Comparison of ENCODE assay signal across 8 cellular contexts in genomic region chr17:43366809-43367587, GRCh38. TPM values are rescaled to one million over a fixed set of nuclear protein-coding genes. Genes with fewer than 3 reads are reported as not detected.
DNase-seq lines count a peak whose midpoint lies in the region; ATAC-seq, FAIRE-seq and TF ChIP-seq lines count a peak whose summit lies in the region.

No MANE protein-coding gene starts in this region.

- peaks cover 21% of the 10 kb centered on the region for H3K79me2 ChIP-seq in HepG2 (ENCODE audit: insufficient read depth, low read length)

- no peaks in the 10 kb centered on the region for H3K36me3 ChIP-seq in HepG2 (replicated peaks in 1 of 2; ENCODE audit: control insufficient read depth in 1 of 2, insufficient read depth in 2 of 2, low read length in 2 of 2)
- no peaks in the 10 kb centered on the region for H3K36me3 ChIP-seq in thyroid gland

- no peaks in the 10 kb centered on the region for H3K9me3 ChIP-seq in HepG2 (ENCODE audit: low read length)
- no peaks in the 10 kb centered on the region for H3K9me3 ChIP-seq in thyroid gland

- no peak for TF ChIP-seq RAD21 in HepG2 (CRISPR knock-in tag; IDR thresholded peaks at IDR 0.05)

- H3K4me3 Mint-ChIP-seq in activated naive CD8-positive, alpha-beta T cell treated with anti-CD3 and anti-CD28 coated beads, Interleukin-2, amount 10 ng/mL, durations not matched to agents 7 days and 5 days = peak overlapping the region; percentile 88

- peak overlapping the region; percentile 91; the same call in 1 of the 2 replicates for H3K4me2 ChIP-seq in HepG2 (ENCODE audit: low read depth, low read length)

- TF ChIP-seq POLR2A in HepG2 (IDR thresholded peaks at IDR 0.05; ENCODE audit: insufficient read depth in 1 of 2, low read depth in 2 of 2, low read length in 2 of 2) (no peak), thyroid gland (IDR thresholded peaks at IDR 0.05) (no peak)

- intact Hi-C loops in HepG2 (cut with micrococcal nuclease; ENCODE audit: unreplicated experiment) = no loop called here
- intact Hi-C loops in thyroid gland (cut with DNase I) = no loop called here

- no peaks in the 10 kb centered on the region for H3K27me3 Mint-ChIP-seq in activated naive CD8-positive, alpha-beta T cell treated with anti-CD3 and anti-CD28 coated beads, Interleukin-2, amount 10 ng/mL, durations not matched to agents 7 days and 5 days

- TF ChIP-seq CTCF in HepG2 (CRISPR knock-in tag; IDR thresholded peaks at IDR 0.05) (no peak), thyroid gland (IDR thresholded peaks at IDR 0.05) (no peak)

- BruUV-seq in HepG2 (replicated peaks; lab: Mats Ljungman, UMichigan) = no TSS peak

- H4K20me1 ChIP-seq in HepG2 (ENCODE audit: insufficient read depth, low read length) = no peaks in the 10 kb centered on the region

- POLR2A ChIA-PET in activated naive CD8-positive, alpha-beta T cell treated with anti-CD3 and anti-CD28 coated beads, Interleukin-2, amount 10 ng/mL, durations not matched to agents 7 days and 5 days (lab: Charles Lee) = interaction anchor here (0.6 to 5.4 kb wide), 26 partner anchors 7 to 864 kb away, joined by 3 to 317 read pairs (median 6); partner anchors contain the start of genes ARL4D, BECN1, DHX8 and ETV4
- POLR2A ChIA-PET in HepG2 (lab: Yijun Ruan, JAX) = interaction anchor here (0.7 to 7.9 kb wide), 64 partner anchors 6 to 691 kb away, joined by 3 to 386 read pairs (median 6); partner anchors contain the start of genes ARL4D, DHX8, DUSP3 and ETV4

- in situ Hi-C loops in HepG2 (cut with HindIII; ENCODE audit: extremely low pct_ligation_motif_present, low pct_unique_long_range_greater_than_20kb) = no loop called here

- no peaks in the 10 kb centered on the region for H3K9me3 Mint-ChIP-seq in activated naive CD8-positive, alpha-beta T cell treated with anti-CD3 and anti-CD28 coated beads, Interleukin-2, amount 10 ng/mL, durations not matched to agents 7 days and 5 days

- TF ChIP-seq EP300 in HepG2 (IDR thresholded peaks at IDR 0.05; ENCODE audit: low read depth in 2 of 2, low read length in 2 of 2) (no peak), HepG2 (CRISPR knock-in tag; IDR thresholded peaks at IDR 0.05; ENCODE audit: borderline replicate concordance) (no peak)

- no peak for ATAC-seq in activated naive CD8-positive, alpha-beta T cell treated with anti-CD3 and anti-CD28 coated beads, Interleukin-2, amount 10 ng/mL, durations not matched to agents 7 days and 5 days (ENCODE audit: low read depth)
- ATAC-seq in HepG2 = no peak
- no peak for ATAC-seq in HG03439 (IDR thresholded peaks at IDR 0.05; ENCODE audit: unreplicated experiment)

- CTCF ChIA-PET in HepG2 (lab: Yijun Ruan, JAX; ENCODE audit: low intra/inter-chr PET ratio, low total read pairs) = no interaction called here

- H3K4me1 Mint-ChIP-seq in activated naive CD8-positive, alpha-beta T cell treated with anti-CD3 and anti-CD28 coated beads, Interleukin-2, amount 10 ng/mL, durations not matched to agents 7 days and 5 days = peaks cover 33% of the 10 kb centered on the region

- FAIRE-seq in HepG2 (lab: Jason Lieb, UNC) = no peak

- H3K27me3 ChIP-seq in HepG2 (ENCODE audit: control insufficient read depth in 1 of 2, insufficient read depth in 2 of 2, low read length in 2 of 2) (no peaks in the 10 kb centered on the region; a peak in 1 of 5 replicates), thyroid gland (no peaks in the 10 kb centered on the region)

- H2AFZ ChIP-seq in HepG2 (ENCODE audit: low read length) = no peak overlapping the region

- peak overlapping the region; percentile 100 for H3K27ac Mint-ChIP-seq in activated naive CD8-positive, alpha-beta T cell treated with anti-CD3 and anti-CD28 coated beads, Interleukin-2, amount 10 ng/mL, durations not matched to agents 7 days and 5 days

- peak overlapping the region; percentile 88 for H3K9ac ChIP-seq in HepG2 (ENCODE audit: insufficient read depth, low read depth, low read length)

- H3K4me1 ChIP-seq in HepG2 (ENCODE audit: insufficient read depth, low read length) (peaks cover 69% of the 10 kb centered on the region), thyroid gland (peaks cover 7 to 18% of the 10 kb centered on the region in 2 donors)

- H3K27ac ChIP-seq in HepG2 (ENCODE audit: extremely low read length, insufficient read depth, low read length) (peak overlapping the region; percentile 95), thyroid gland (peak overlapping the region; percentile 96 to 100 (median 99))

- DNase-seq in activated CD8-positive, alpha-beta memory T cell treated with anti-CD3 and anti-CD28 coated beads, Interleukin-2, amount 50 U/mL, for 48 hours = peak; percentile 62
- DNase-seq in activated CD8-positive, alpha-beta memory T cell treated with anti-CD3 and anti-CD28 coated beads, Interleukin-2, amount 50 U/mL, for 4 hours = no peak
- no peak for DNase-seq in activated naive CD8-positive, alpha-beta T cell treated with anti-CD3 and anti-CD28 coated beads, Interleukin-2, amount 10 ng/mL, durations not matched to agents 7 days and 5 days
- DNase-seq in HepG2 (ENCODE audit: low spot score) (no peak), thyroid gland (no peak), NCI-H446 (lab: John Stamatoyannopoulos, UW) (no peak), HuH-7 (ENCODE audit: low spot score) (no peak)

- peak overlapping the region in 1 of 3 experiments; percentile 73; a peak in 1 of 6 replicates for H3K4me3 ChIP-seq in HepG2 (replicated peaks in 1 of 3; ENCODE audit: insufficient read depth in 1 of 3, low read depth in 2 of 3, low read length in 3 of 3)
- H3K4me3 ChIP-seq in thyroid gland (replicated peaks in 1 of 3) = no peak overlapping the region

- WGBS in HepG2 (ENCODE audit: low lambda C conversion rate) = 85% methylated on average over 18 of the region's 18 CpGs
- WGBS in thyroid gland, 2 donors = 83 to 84% methylated on average over 18 of the region's 18 CpGs

- no peaks in the 10 kb centered on the region for H3K36me3 Mint-ChIP-seq in activated naive CD8-positive, alpha-beta T cell treated with anti-CD3 and anti-CD28 coated beads, Interleukin-2, amount 10 ng/mL, durations not matched to agents 7 days and 5 days

TF ChIP-seq in HepG2, 621 proteins besides CTCF, POLR2A, EP300 and RAD21 (continues in another document):
- TF ChIP-seq ZNF891 (CRISPR knock-in tag; IDR thresholded peaks at IDR 0.05) = 0 out of 2 replicates have a peak, but pooled peaks have one; percentile 24
- no peak for TF ChIP-seq MEF2D (CRISPR knock-in tag; IDR thresholded peaks at IDR 0.05)
- TF ChIP-seq ZNF740 (CRISPR knock-in tag; IDR thresholded peaks at IDR 0.05) = no peak
- TF ChIP-seq ZBTB38 (CRISPR knock-in tag; IDR thresholded peaks at IDR 0.05) = peak; percentile 34; the same call in 1 of the 2 replicates
- no peak for TF ChIP-seq FUBP1 (CRISPR knock-in tag; IDR thresholded peaks at IDR 0.05; ENCODE audit: borderline replicate concordance)
- TF ChIP-seq TBX2 (CRISPR knock-in tag; IDR thresholded peaks at IDR 0.05; ENCODE audit: borderline replicate concordance) = 0 out of 2 replicates have a peak, but pooled peaks have one; percentile 16
- TF ChIP-seq BRD4 (CRISPR knock-in tag; IDR thresholded peaks at IDR 0.05) = no peak
- no peak for TF ChIP-seq NFATC3 (CRISPR knock-in tag; IDR thresholded peaks at IDR 0.05)
- TF ChIP-seq IRX3 (CRISPR knock-in tag; IDR thresholded peaks at IDR 0.05; ENCODE audit: borderline replicate concordance, low read depth) = no peak

RNA-seq across cellular contexts. Expression of gene ARL4D, which starts 31.8 kb away (rescaled TPM):
- total RNA-seq in activated naive CD8-positive, alpha-beta T cell treated with anti-CD3 and anti-CD28 coated beads, Interleukin-2, amount 10 ng/mL, durations not matched to agents 7 days and 5 days = 1 to 10 TPM; 2.2 to 2.4 TPM
- 9.0 and 9.5 TPM in 2 replicates for total RNA-seq in HepG2 (2016; rRNA removed; fragmentation: Illumina TruSeq; extraction: Trizol)
- 4.8 and 5.0 TPM in 2 replicates for total RNA-seq in HepG2 (2016; cell fraction: cytosol; rRNA removed; fragmentation: Illumina TruSeq; extraction: Trizol; ENCODE audit: low read depth)
- total RNA-seq in HepG2 (2016; cell fraction: insoluble cytoplasmic fraction; rRNA removed; fragmentation: Illumina TruSeq; extraction: Trizol) = 8.2 and 10.0 TPM in 2 replicates
- 6.9 and 7.7 TPM in 2 replicates for total RNA-seq in HepG2 (2016; cell fraction: membrane; rRNA removed; fragmentation: Illumina TruSeq; extraction: Trizol)
- 5.3 and 7.3 TPM in 2 replicates for total RNA-seq in HepG2 (2016; cell fraction: nucleus; rRNA removed; fragmentation: Illumina TruSeq; extraction: Trizol)
- 25.9 and 40.6 TPM in 2 replicates for polyA plus RNA-seq in HepG2 (2011; rRNA removed)
- 42.8 and 43.2 TPM in 2 replicates for polyA plus RNA-seq in HepG2 (2011; cell fraction: cytosol; rRNA removed)
- 20.5 and 34.1 TPM in 2 replicates for polyA plus RNA-seq in HepG2 (2011; cell fraction: nucleus; rRNA removed)
- polyA plus RNA-seq in HepG2 (2012) = 31.5 and 47.6 TPM in 2 replicates
- 2.0 and 2.2 TPM in 2 replicates for polyA plus RNA-seq in HepG2 (2016; cell fraction: cytosol; fragmentation: Illumina TruSeq; extraction: Trizol; ENCODE audit: low read depth)
- 11.6 and 13.8 TPM in 2 replicates for polyA plus RNA-seq in HepG2 (2016; cell fraction: insoluble cytoplasmic fraction; fragmentation: Illumina TruSeq; extraction: Trizol; ENCODE audit: low read depth)
- 3.2 TPM in 2 replicates for polyA plus RNA-seq in HepG2 (2016; cell fraction: membrane; fragmentation: Illumina TruSeq; extraction: Trizol; ENCODE audit: low read depth)
- 12.2 and 15.4 TPM in 2 replicates for polyA plus RNA-seq in HepG2 (2016; cell fraction: nucleus; fragmentation: Illumina TruSeq; extraction: Trizol; ENCODE audit: insufficient read depth, low read depth)
- polyA minus RNA-seq in HepG2 (2011; rRNA and poly(A)+ RNA removed; ENCODE audit: low replicate concordance) = 18.8 and 37.1 TPM in 2 replicates
- 15.0 and 19.8 TPM in 2 replicates for polyA minus RNA-seq in HepG2 (2011; cell fraction: cytosol; rRNA and poly(A)+ RNA removed)
- 8.9 and 13.3 TPM in 2 replicates for polyA minus RNA-seq in HepG2 (2011; cell fraction: nucleus; rRNA and poly(A)+ RNA removed)
- total RNA-seq in thyroid gland = 10 to 100 TPM; 32.8 to 57.4 (median 48.9) TPM
